ENCODE assay signal across 5 cellular contexts in genomic region chr4:174635732-174636131, GRCh38.
"Had no signal": no experiment of that assay in that cellular context is flagged by ENCODE, and none has a peak within 500 bp of the region (broad histone marks: within the 10 kb centered on the region; RNA-seq: fewer than 3 reads in every experiment).

No MANE protein-coding gene starts in this region.

- H3K27ac ChIP-seq: HL-60 had no signal

- FAIRE-seq: HTR-8/SVneo had no signal

- DNase-seq: IMR-90, KBM-7, KG1 had no signal
